Comparison of ENCODE assay signal across 8 cellular contexts in genomic region chr20:20369353-20370086, GRCh38. TPM values are rescaled to one million over a fixed set of nuclear protein-coding genes. Genes with fewer than 3 reads are reported as not detected.
DNase-seq lines count a peak whose midpoint lies in the region; ATAC-seq and TF ChIP-seq lines count a peak whose summit lies in the region.

No MANE protein-coding gene starts in this region.

- H3K27ac Mint-ChIP-seq in progenitor cell of endocrine pancreas = no peak overlapping the region

- H3K4me1 ChIP-seq in gastroesophageal sphincter = peaks cover 0 to 44% (median 9%) of the 10 kb centered on the region in 3 donors

- peak overlapping the region in 1 of 2 donors; percentile 44 for H3K4me3 ChIP-seq in gastroesophageal sphincter

- 0% methylated on average over 5 of the region's 69 CpGs; no CpG with 5 or more reads in 1 of the 2 donors for WGBS in gastroesophageal sphincter (ENCODE audit: low coverage in 1 of 2), 2 donors

- H3K4me1 Mint-ChIP-seq in progenitor cell of endocrine pancreas (ENCODE audit: low read depth) = peaks cover 11% of the 10 kb centered on the region

- TF ChIP-seq POLR2A in gastroesophageal sphincter (IDR thresholded peaks at IDR 0.05) = no peak

- no peak for TF ChIP-seq EP300 in gastroesophageal sphincter (IDR thresholded peaks at IDR 0.05)

- no peaks in the 10 kb centered on the region for H3K36me3 ChIP-seq in gastroesophageal sphincter

- H3K9me3 ChIP-seq in gastroesophageal sphincter = no peaks in the 10 kb centered on the region

- peak; percentile 61 for DNase-seq in NCI-H2227 (lab: John Stamatoyannopoulos, UW; ENCODE audit: unreplicated experiment)
- no peak for DNase-seq in NCI-H2227 treated with DMSO at 0.1 percent for 48 hours (lab: John Stamatoyannopoulos, UW)
- DNase-seq in NCI-H69 (lab: John Stamatoyannopoulos, UW) = peak; percentile 90
- peak; percentile 61 for DNase-seq in ecto neural progenitor cell (ENCODE audit: low spot score)
- DNase-seq in progenitor cell of endocrine pancreas (ENCODE audit: low spot score, unreplicated experiment) = peak; percentile 44
- no peak for DNase-seq in epidermal melanocyte (ENCODE audit: insufficient read length, low spot score)

- no peaks in the 10 kb centered on the region for H3K36me3 Mint-ChIP-seq in progenitor cell of endocrine pancreas (ENCODE audit: insufficient read depth)

- peaks cover 100% of the 10 kb centered on the region for H3K27me3 ChIP-seq in gastroesophageal sphincter

- peak overlapping the region; percentile 79 for H3K4me3 Mint-ChIP-seq in progenitor cell of endocrine pancreas (ENCODE audit: low read depth)

- H3K27ac ChIP-seq in gastroesophageal sphincter = no peak overlapping the region

- peaks cover 79% of the 10 kb centered on the region for H3K27me3 Mint-ChIP-seq in progenitor cell of endocrine pancreas

- TF ChIP-seq CTCF in progenitor cell of endocrine pancreas (IDR thresholded peaks at IDR 0.05; ENCODE audit: unreplicated experiment) (peak; percentile 39), gastroesophageal sphincter (IDR thresholded peaks at IDR 0.05) (no peak)

- ATAC-seq in gastroesophageal sphincter (no peak), HG03460 (IDR thresholded peaks at IDR 0.05; ENCODE audit: unreplicated experiment) (no peak)

- H3K9me3 Mint-ChIP-seq in progenitor cell of endocrine pancreas (ENCODE audit: low read depth) = no peaks in the 10 kb centered on the region

RNA-seq across cellular contexts. Expression of gene INSM1, which starts 1.6 kb away (rescaled TPM):
- 41.1 and 46.1 TPM in 2 replicates for total RNA-seq in progenitor cell of endocrine pancreas
- under 1 TPM in 1 of 4 donors, not detected in 3; 0.15 TPM for total RNA-seq in gastroesophageal sphincter

Comparison
In these comparisons a context has a peak if more than half of its experiments do, and no peak if none do; other contexts are left out.
1. DNase-seq: peak in NCI-H2227 (single experiment), NCI-H69 (single experiment), ecto neural progenitor cell (single experiment) and progenitor cell of endocrine pancreas (single experiment); none in NCI-H2227 treated with DMSO at 0.1 percent for 48 hours (single experiment) and epidermal melanocyte (single experiment).
2. RNA of gene INSM1, which starts 1.6 kb away (total RNA-seq): 41.1 to 46.1 TPM in progenitor cell of endocrine pancreas; 0.15 TPM in gastroesophageal sphincter; every median in the first group is over 10 times any median in the second.